1 cellular context compared by ENCODE assay signal in the genomic region with DNA sequence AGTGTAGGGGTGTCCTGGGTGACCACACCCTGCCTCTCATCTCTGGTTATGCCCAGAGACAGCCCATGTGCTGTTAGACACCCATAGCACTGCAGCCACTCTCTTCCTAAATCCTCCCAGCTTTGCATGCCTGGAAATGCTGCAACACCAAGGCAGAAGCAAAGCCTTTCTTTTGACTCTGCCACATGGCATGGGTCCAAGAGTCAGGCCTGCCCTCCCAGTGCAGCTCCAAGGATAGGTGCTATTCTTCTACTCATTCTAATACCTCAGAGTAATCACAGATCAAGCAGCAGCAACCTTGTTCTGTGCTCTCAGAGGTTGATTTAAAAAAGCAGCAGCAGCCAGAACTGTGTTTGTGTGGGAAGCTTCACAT.
TF ChIP-seq lines count a peak whose summit lies in the region.

No MANE protein-coding gene starts in this region.

TF ChIP-seq in GM12878, 131 proteins besides CTCF, POLR2A, EP300 and RAD21:
- TF ChIP-seq GABPA (IDR thresholded peaks at IDR 0.05; ENCODE audit: low read depth) (no peak), SUPT20H (IDR thresholded peaks at IDR 0.05; ENCODE audit: borderline replicate concordance, control insufficient read depth, low read depth, low read length) (no peak), HDAC2 (IDR thresholded peaks at IDR 0.05) (no peak), BHLHE40 (IDR thresholded peaks at IDR 0.05; ENCODE audit: borderline replicate concordance in 1 of 2, low read depth in 2 of 2, low read length in 1 of 2) (no peak), EGR1 (IDR thresholded peaks at IDR 0.05; ENCODE audit: borderline replicate concordance in 1 of 2, low read depth in 2 of 2, low read length in 2 of 2) (no peak)
- TF ChIP-seq, protein P1, sequence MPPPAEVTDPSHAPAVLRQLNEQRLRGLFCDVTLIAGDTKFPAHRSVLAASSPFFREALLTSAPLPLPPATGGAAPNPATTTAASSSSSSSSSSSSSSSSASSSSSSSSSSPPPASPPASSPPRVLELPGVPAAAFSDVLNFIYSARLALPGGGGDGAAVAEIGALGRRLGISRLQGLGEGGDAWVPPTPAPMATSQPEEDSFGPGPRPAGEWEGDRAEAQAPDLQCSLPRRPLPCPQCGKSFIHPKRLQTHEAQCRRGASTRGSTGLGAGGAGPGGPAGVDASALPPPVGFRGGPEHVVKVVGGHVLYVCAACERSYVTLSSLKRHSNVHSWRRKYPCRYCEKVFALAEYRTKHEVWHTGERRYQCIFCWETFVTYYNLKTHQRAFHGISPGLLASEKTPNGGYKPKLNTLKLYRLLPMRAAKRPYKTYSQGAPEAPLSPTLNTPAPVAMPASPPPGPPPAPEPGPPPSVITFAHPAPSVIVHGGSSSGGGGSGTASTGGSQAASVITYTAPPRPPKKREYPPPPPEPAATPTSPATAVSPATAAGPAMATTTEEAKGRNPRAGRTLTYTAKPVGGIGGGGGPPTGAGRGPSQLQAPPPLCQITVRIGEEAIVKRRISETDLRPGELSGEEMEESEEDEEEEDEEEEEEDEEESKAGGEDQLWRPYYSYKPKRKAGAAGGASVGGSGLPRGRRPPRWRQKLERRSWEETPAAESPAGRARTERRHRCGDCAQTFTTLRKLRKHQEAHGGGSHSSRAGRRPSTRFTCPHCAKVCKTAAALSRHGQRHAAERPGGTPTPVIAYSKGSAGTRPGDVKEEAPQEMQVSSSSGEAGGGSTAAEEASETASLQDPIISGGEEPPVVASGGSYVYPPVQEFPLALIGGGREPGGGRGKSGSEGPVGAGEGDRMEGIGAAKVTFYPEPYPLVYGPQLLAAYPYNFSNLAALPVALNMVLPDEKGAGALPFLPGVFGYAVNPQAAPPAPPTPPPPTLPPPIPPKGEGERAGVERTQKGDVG (CRISPR knock-in tag; IDR thresholded peaks at IDR 0.05): no peak
TF ChIP-seq in GM12878: peak in this region for 0.
